ENCODE assay signal across 15 cellular contexts in the genomic region with DNA sequence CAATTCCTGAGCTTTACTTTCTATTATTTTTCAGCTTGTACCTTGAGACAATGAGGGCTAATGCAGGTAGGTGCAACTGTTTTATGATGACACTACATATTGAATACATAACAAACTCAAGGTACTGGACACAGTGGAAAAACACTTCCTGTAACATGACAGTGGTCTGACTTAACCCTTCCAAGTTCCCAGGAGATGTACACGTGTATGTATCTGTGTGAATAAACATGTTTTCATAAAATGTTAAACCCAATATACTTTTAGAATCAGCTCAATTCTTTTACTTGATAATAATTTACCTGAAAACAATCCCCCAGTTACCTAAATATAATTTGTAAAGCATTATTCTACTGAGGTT. TPM values are rescaled to one million over a fixed set of nuclear protein-coding genes. Genes with fewer than 3 reads are reported as not detected.
A peak's percentile ranks its signal among the peaks of the same experiment; 100 is the strongest.
DNase-seq lines count a peak whose midpoint lies in the region; ATAC-seq and TF ChIP-seq lines count a peak whose summit lies in the region.
"Had no signal": no experiment of that assay in that cellular context is flagged by ENCODE, and none has a peak within 500 bp of the region (broad histone marks: within the 10 kb centered on the region; RNA-seq: fewer than 3 reads in every experiment).

No MANE protein-coding gene starts in this region.

- no peak overlapping the region for H2BK120ac ChIP-seq in IMR-90 (ENCODE audit: low read depth, low read length)

- H2AK9ac ChIP-seq in IMR-90 (replicated peaks; ENCODE audit: low read depth, low read length, poor library complexity), result no peak overlapping the region

- CTCF ChIA-PET in IMR-90 (lab: Yijun Ruan, JAX), result interaction anchor here (0.6 to 1.1 kb wide), 3 partner anchors 14 to 286 kb away, joined by 3 to 4 read pairs (median 3); no protein-coding TSS in a partner anchor
- CTCF ChIA-PET in activated naive CD4-positive, alpha-beta T cell treated with anti-CD3 and anti-CD28 coated beads for 36 hours (lab: Charles Lee), result no interaction called here

- H3K4me1 ChIP-seq in IMR-90 (ENCODE audit: control insufficient read depth, insufficient read depth, low read length) (peaks cover 4% of the 10 kb centered on the region), muscle layer of colon (ENCODE audit: insufficient read depth, low read length) (peaks cover 26% of the 10 kb centered on the region), subcutaneous abdominal adipose tissue (ENCODE audit: control insufficient read depth in 5 of 5, insufficient read depth in 5 of 5, low read length in 5 of 5) (peaks cover 3 to 35% (median 31%) of the 10 kb centered on the region in 5 donors)

- H4K91ac ChIP-seq in IMR-90 (ENCODE audit: insufficient read depth, low read depth, low read length), result no peak overlapping the region

- peaks cover 25% of the 10 kb centered on the region for H3K27me3 Mint-ChIP-seq in activated naive CD4-positive, alpha-beta T cell treated with anti-CD3 and anti-CD28 coated beads for 36 hours (ENCODE audit: low read depth)

- in situ Hi-C loops in IMR-90 (cut with MboI; ENCODE audit: low sequenced_read_pairs), result no loop called here

- H3K4me3 ChIP-seq in IMR-90 (ENCODE audit: insufficient read depth, low read depth, low read length) (no peak overlapping the region), dorsolateral prefrontal cortex (peak overlapping the region in 58 of 59 donors; percentile 28 to 79 (median 62)), muscle layer of colon (ENCODE audit: low read depth in 1 of 2, low read length in 2 of 2) (peak overlapping the region; percentile 56 to 78), subcutaneous abdominal adipose tissue (ENCODE audit: low read depth in 1 of 5, low read length in 5 of 5) (peak overlapping the region in 3 of 5 donors; percentile 67 to 87 (median 76))
- H3K4me3 ChIP-seq: SJSA1 had no signal

- ATAC-seq in IMR-90 (ENCODE audit: low read depth) (no peak), HG02642 (IDR thresholded peaks at IDR 0.05; ENCODE audit: poor library complexity, unreplicated experiment) (no peak), GM19467 (IDR thresholded peaks at IDR 0.05; ENCODE audit: unreplicated experiment) (no peak)
- ATAC-seq: naive thymus-derived CD8-positive, alpha-beta T cell had no signal

- no peak overlapping the region for H3K4me3 Mint-ChIP-seq in activated naive CD4-positive, alpha-beta T cell treated with anti-CD3 and anti-CD28 coated beads for 36 hours
- H3K4me3 Mint-ChIP-seq: activated naive CD8-positive, alpha-beta T cell had no signal

- no peak for TF ChIP-seq RAD21 in IMR-90 (IDR thresholded peaks at IDR 0.05; ENCODE audit: low read length)

- TF ChIP-seq CTCF in IMR-90 (conservative IDR thresholded peaks at IDR 0.05; ENCODE audit: low read depth, low read length) (no peak), dorsolateral prefrontal cortex (IDR thresholded peaks at IDR 0.05 in 54 of 56, conservative IDR thresholded peaks at IDR 0.05 in 2 of 56; ENCODE audit: low read depth in 1 of 56, partially characterized antibody in 56 of 56) (no peak)

- POLR2A ChIA-PET in IMR-90 (lab: Charles Lee; ENCODE audit: unreplicated experiment), result no interaction called here

- no peaks in the 10 kb centered on the region; the same call in 1 of the 2 replicates for H3K9me1 ChIP-seq in IMR-90 (ENCODE audit: insufficient read depth, low read length)

- no peaks in the 10 kb centered on the region for H3K36me3 Mint-ChIP-seq in activated naive CD4-positive, alpha-beta T cell treated with anti-CD3 and anti-CD28 coated beads for 36 hours (ENCODE audit: low read depth)
- H3K36me3 Mint-ChIP-seq: activated naive CD8-positive, alpha-beta T cell; naive thymus-derived CD8-positive, alpha-beta T cell had no signal

- WGBS in IMR-90 (ENCODE audit: extremely low coverage in 2 of 2, insufficient read length in 1 of 2), 2 experiments, result no CpG with 5 or more reads among the region's 1 CpG

- no peak overlapping the region for H3K56ac ChIP-seq in IMR-90 (ENCODE audit: extremely low read depth, insufficient read depth, low read length)

- H3K27ac ChIP-seq in IMR-90 (ENCODE audit: insufficient read depth, low read length), result no peak overlapping the region
- H3K27ac ChIP-seq in dorsolateral prefrontal cortex, result peak overlapping the region in 39 of 59 donors; percentile 8 to 87 (median 66)
- peak overlapping the region; percentile 89 for H3K27ac ChIP-seq in muscle layer of colon (ENCODE audit: low read depth, low read length)
- H3K27ac ChIP-seq in subcutaneous abdominal adipose tissue (ENCODE audit: low read depth, low read length), result no peak overlapping the region
- H3K27ac ChIP-seq: SJSA1, WERI-Rb-1 had no signal

- dilution Hi-C loops in IMR-90 (cut with HindIII; ENCODE audit: low sequenced_read_pairs, unreplicated experiment), result no loop called here

- no peaks in the 10 kb centered on the region for H3K79me1 ChIP-seq in IMR-90 (ENCODE audit: low read depth in 1 of 2, low read length in 2 of 2)

- H2BK5ac ChIP-seq in IMR-90 (ENCODE audit: low read depth, low read length, poor library complexity, severe bottlenecking), result no peak overlapping the region

- H3K4ac ChIP-seq in IMR-90 (ENCODE audit: low read depth, low read length), result no peak overlapping the region

- H3K36me3 ChIP-seq in IMR-90 (ENCODE audit: control insufficient read depth, insufficient read depth, low read length) (no peaks in the 10 kb centered on the region), muscle layer of colon (ENCODE audit: insufficient read depth, low read length) (no peaks in the 10 kb centered on the region), subcutaneous abdominal adipose tissue (ENCODE audit: control insufficient read depth in 5 of 5, insufficient read depth in 5 of 5, low read length in 5 of 5) (no peaks in the 10 kb centered on the region)
- H3K36me3 ChIP-seq: SJSA1, WERI-Rb-1 had no signal

- peak overlapping the region; percentile 93 for H3K4me2 ChIP-seq in IMR-90 (ENCODE audit: low read depth, low read length)

- H3K9me3 ChIP-seq in IMR-90 (ENCODE audit: control insufficient read depth, insufficient read depth, low read length) (no peaks in the 10 kb centered on the region), muscle layer of colon (ENCODE audit: low read length) (no peaks in the 10 kb centered on the region), subcutaneous abdominal adipose tissue (ENCODE audit: control insufficient read depth in 5 of 5, low read length in 5 of 5) (no peaks in the 10 kb centered on the region)
- H3K9me3 ChIP-seq: SJSA1 had no signal

- H3K4me1 Mint-ChIP-seq in activated naive CD4-positive, alpha-beta T cell treated with anti-CD3 and anti-CD28 coated beads for 36 hours (ENCODE audit: low read depth), result peaks cover 21% of the 10 kb centered on the region

- no peak overlapping the region for H2AK5ac ChIP-seq in IMR-90 (ENCODE audit: low read depth, low read length)

- peak overlapping the region; percentile 19; the same call in 1 of the 2 replicates for H3K9ac ChIP-seq in IMR-90 (ENCODE audit: low read depth, low read length)
- peak overlapping the region; percentile 52 for H3K9ac ChIP-seq in muscle layer of colon (ENCODE audit: low read length)
- peak overlapping the region in 2 of 5 donors; percentile 35 to 47 for H3K9ac ChIP-seq in subcutaneous abdominal adipose tissue (ENCODE audit: low read length in 5 of 5)

- BruUV-seq in IMR-90 (replicated peaks; lab: Mats Ljungman, UMichigan), result no TSS peak

- DNase-seq in IMR-90 (no peak), dorsolateral prefrontal cortex (no peak), DMS153 treated with DMSO at 0.1 percent for 48 hours (lab: John Stamatoyannopoulos, UW; ENCODE audit: unreplicated experiment) (no peak)
- DNase-seq in activated naive CD4-positive, alpha-beta T cell treated with anti-CD3 and anti-CD28 coated beads for 36 hours, result no peak
- DNase-seq: dermis blood vessel endothelial cell; naive thymus-derived CD8-positive, alpha-beta T cell; NCI-H2029; NK-92 treated with Interleukin-12 subunit alpha and Interleukin-12 subunit beta, amount 100 ng/mL, for 24 hours; WERI-Rb-1 had no signal

- no peak overlapping the region for H2AFZ ChIP-seq in IMR-90 (replicated peaks; ENCODE audit: low read length, poor library complexity)

- no peak overlapping the region for H2BK20ac ChIP-seq in IMR-90 (ENCODE audit: low read depth, low read length)

- no peaks in the 10 kb centered on the region for H4K20me1 ChIP-seq in IMR-90 (ENCODE audit: insufficient read depth, low read length)

- intact Hi-C loops in IMR-90 (cut with micrococcal nuclease), result no loop called here
- intact Hi-C loops in dorsolateral prefrontal cortex (cut with DNase I), result no loop called here
- intact Hi-C loops in activated naive CD4-positive, alpha-beta T cell treated with anti-CD3 and anti-CD28 coated beads for 36 hours (cut with micrococcal nuclease), result no loop called here

- H3K9me3 Mint-ChIP-seq in activated naive CD4-positive, alpha-beta T cell treated with anti-CD3 and anti-CD28 coated beads for 36 hours, result no peaks in the 10 kb centered on the region

- H3K14ac ChIP-seq in IMR-90 (replicated peaks; ENCODE audit: low read depth, low read length), result no peak overlapping the region

- H4K5ac ChIP-seq in IMR-90 (ENCODE audit: low read depth, low read length), result no peak overlapping the region

- H4K8ac ChIP-seq in IMR-90 (ENCODE audit: low read depth in 2 of 2, low read length in 2 of 2), result no peak overlapping the region

- no peaks in the 10 kb centered on the region for H3K27me3 ChIP-seq in IMR-90 (ENCODE audit: control insufficient read depth, insufficient read depth, low read length)
- H3K27me3 ChIP-seq in dorsolateral prefrontal cortex, result no peaks in the 10 kb centered on the region
- H3K27me3 ChIP-seq in muscle layer of colon (ENCODE audit: control insufficient read depth in 1 of 2, insufficient read depth in 2 of 2, low read length in 2 of 2), result no peaks in the 10 kb centered on the region
- no peaks in the 10 kb centered on the region for H3K27me3 ChIP-seq in subcutaneous abdominal adipose tissue (ENCODE audit: control insufficient read depth in 5 of 5, insufficient read depth in 4 of 5, low read length in 5 of 5)
- H3K27me3 ChIP-seq: SJSA1 had no signal

- H3K27ac Mint-ChIP-seq in activated naive CD4-positive, alpha-beta T cell treated with anti-CD3 and anti-CD28 coated beads for 36 hours, result no peak overlapping the region
- H3K27ac Mint-ChIP-seq: activated naive CD8-positive, alpha-beta T cell had no signal

- TF ChIP-seq POLR2A in IMR-90 (IDR thresholded peaks at IDR 0.05; ENCODE audit: low read depth, low read length), result no peak

- H3K18ac ChIP-seq in IMR-90 (ENCODE audit: low read depth, low read length), result 0 out of 2 replicates have a peak overlapping the region, but pooled peaks have one; percentile 57

- no peak overlapping the region for H3K23ac ChIP-seq in IMR-90 (ENCODE audit: low read depth, low read length)

- no peak overlapping the region for H2BK15ac ChIP-seq in IMR-90 (ENCODE audit: low read depth, low read length)

TF ChIP-seq in IMR-90, 13 proteins besides CTCF, POLR2A, EP300 and RAD21 (continues in another document):
- no peak for TF ChIP-seq MAFK (IDR thresholded peaks at IDR 0.05; ENCODE audit: low read depth, low read length)

RNA-seq across cellular contexts. Expression of gene PPARGC1A, which starts 1.2 kb away (rescaled TPM):
- total RNA-seq in IMR-90 (2012; rRNA removed) (under 0.01 TPM in 2 replicates), dorsolateral prefrontal cortex (10 to 100 TPM; 22.2 to 70.7 (median 45.6) TPM)
- 0.03 TPM in 2 replicates for polyA plus RNA-seq in IMR-90 (2012; rRNA removed)
- 0.01 TPM in 1 of 2 replicates, not detected in the other for polyA plus RNA-seq in IMR-90 (2012; cell fraction: cytosol; rRNA removed)
- polyA plus RNA-seq in IMR-90 (2012; cell fraction: nucleus; rRNA removed; ENCODE audit: low replicate concordance), result 0.25 TPM in 1 of 2 replicates, not detected in the other
- not detected for total RNA-seq in activated naive CD4-positive, alpha-beta T cell treated with anti-CD3 and anti-CD28 coated beads for 36 hours
- total RNA-seq: naive thymus-derived CD8-positive, alpha-beta T cell had no signal
- polyA plus RNA-seq: naive thymus-derived CD8-positive, alpha-beta T cell had no signal

Comparison
In these comparisons a context has a peak if more than half of its experiments do, and no peak if none do; other contexts are left out.
1. H3K27ac ChIP-seq: peak in dorsolateral prefrontal cortex (39 of 59) and muscle layer of colon (single experiment); none in IMR-90 (single experiment) and subcutaneous abdominal adipose tissue (single experiment).
2. RNA of gene PPARGC1A, which starts 1.2 kb away (total RNA-seq): 22.2 to 70.7 TPM in dorsolateral prefrontal cortex; not detected in activated naive CD4-positive, alpha-beta T cell treated with anti-CD3 and anti-CD28 coated beads for 36 hours and under 0.01 TPM in IMR-90; every median in the first group is over 10 times any median in the second.